12 cellular contexts compared by ENCODE assay signal in the genomic region with DNA sequence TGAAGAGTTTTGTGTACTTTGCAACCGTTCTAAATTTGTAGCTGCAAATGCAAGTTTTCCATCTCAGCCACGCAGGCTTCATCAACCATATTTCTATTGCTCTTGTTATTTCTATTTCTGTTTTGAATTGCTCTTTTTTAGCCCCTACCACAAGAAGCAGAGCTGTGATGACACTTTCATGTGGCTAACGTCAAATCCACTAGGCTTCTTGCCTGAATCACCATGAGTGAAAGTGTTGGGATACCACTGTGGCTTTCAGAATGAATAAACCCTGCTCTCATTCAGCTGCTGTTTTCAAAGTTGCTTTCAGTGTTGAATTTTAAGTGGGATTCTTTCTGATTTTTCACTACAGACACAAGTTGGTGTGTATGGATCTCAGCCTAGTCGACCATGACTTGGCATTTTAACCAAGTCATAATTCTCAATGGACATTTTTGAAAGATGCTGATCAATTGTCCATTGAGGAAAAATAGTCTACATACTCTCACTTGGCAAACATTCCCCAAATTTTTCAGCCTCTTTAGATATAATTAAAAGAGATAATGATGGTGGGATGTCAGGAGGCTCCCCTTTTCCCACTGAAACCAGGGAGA. TPM values are rescaled to one million over a fixed set of nuclear protein-coding genes. Genes with fewer than 3 reads are reported as not detected.
DNase-seq lines count a peak whose midpoint lies in the region; ATAC-seq lines count a peak whose summit lies in the region.
"Had no signal": no experiment of that assay in that cellular context is flagged by ENCODE, and none has a peak within 500 bp of the region (broad histone marks: within the 10 kb centered on the region; RNA-seq: fewer than 3 reads in every experiment).

No MANE protein-coding gene starts in this region.

- DNase-seq in activated naive CD4-positive, alpha-beta T cell treated with anti-CD3 and anti-CD28 coated beads for 36 hours = peak; percentile 60
- DNase-seq in activated naive CD4-positive, alpha-beta T cell (lab: John Stamatoyannopoulos, UW) = no peak
- DNase-seq in MV-4-11 (lab: John Stamatoyannopoulos, UW) (peak; percentile 41), mucosa of gallbladder (ENCODE audit: low spot score) (no peak), anterior cingulate cortex (lab: John Stamatoyannopoulos, UW) (no peak), NCI-H510A treated with DMSO at 0.1 percent for 48 hours (lab: John Stamatoyannopoulos, UW) (no peak)
- DNase-seq: BE2C, colonic mucosa, sigmoid colon had no signal

- peaks cover 29% of the 10 kb centered on the region for H3K27me3 Mint-ChIP-seq in activated naive CD4-positive, alpha-beta T cell treated with anti-CD3 and anti-CD28 coated beads for 36 hours (ENCODE audit: low read depth)
- peaks cover 30% of the 10 kb centered on the region for H3K27me3 Mint-ChIP-seq in stimulated activated memory B cell treated with anti-CD40 and anti-IgM and Interleukin-4, amounts not matched to agents 10 μg/mL and 1 μg/mL and 100 μg/mL, for 72 hours

- peaks cover 13% of the 10 kb centered on the region for H3K4me1 Mint-ChIP-seq in activated naive CD4-positive, alpha-beta T cell treated with anti-CD3 and anti-CD28 coated beads for 36 hours (ENCODE audit: low read depth)
- no peaks in the 10 kb centered on the region for H3K4me1 Mint-ChIP-seq in stimulated activated memory B cell treated with anti-CD40 and anti-IgM and Interleukin-4, amounts not matched to agents 10 μg/mL and 1 μg/mL and 100 μg/mL, for 72 hours

- no peaks in the 10 kb centered on the region for H3K36me3 Mint-ChIP-seq in activated naive CD4-positive, alpha-beta T cell treated with anti-CD3 and anti-CD28 coated beads for 36 hours (ENCODE audit: low read depth)
- H3K36me3 Mint-ChIP-seq in stimulated activated memory B cell treated with anti-CD40 and anti-IgM and Interleukin-4, amounts not matched to agents 10 μg/mL and 1 μg/mL and 100 μg/mL, for 72 hours = no peaks in the 10 kb centered on the region

- H3K27ac Mint-ChIP-seq in activated naive CD4-positive, alpha-beta T cell treated with anti-CD3 and anti-CD28 coated beads for 36 hours = no peak overlapping the region
- no peak overlapping the region for H3K27ac Mint-ChIP-seq in stimulated activated memory B cell treated with anti-CD40 and anti-IgM and Interleukin-4, amounts not matched to agents 10 μg/mL and 1 μg/mL and 100 μg/mL, for 72 hours

- CTCF ChIA-PET in activated naive CD4-positive, alpha-beta T cell treated with anti-CD3 and anti-CD28 coated beads for 36 hours (lab: Charles Lee) = interaction anchor here (0.6 to 1.5 kb wide), 3 partner anchors 27 to 295 kb away, joined by 3 to 4 read pairs (median 4); no protein-coding TSS in a partner anchor

- no peaks in the 10 kb centered on the region for H3K9me3 Mint-ChIP-seq in activated naive CD4-positive, alpha-beta T cell treated with anti-CD3 and anti-CD28 coated beads for 36 hours
- peaks cover 2% of the 10 kb centered on the region for H3K9me3 Mint-ChIP-seq in stimulated activated memory B cell treated with anti-CD40 and anti-IgM and Interleukin-4, amounts not matched to agents 10 μg/mL and 1 μg/mL and 100 μg/mL, for 72 hours

- intact Hi-C loops in activated naive CD4-positive, alpha-beta T cell treated with anti-CD3 and anti-CD28 coated beads for 36 hours (cut with micrococcal nuclease) = loop anchor here (1.0 to 2.0 kb wide), 8 partner anchors 17 to 404 kb away; no protein-coding TSS in a partner anchor

- H3K4me3 Mint-ChIP-seq in activated naive CD4-positive, alpha-beta T cell treated with anti-CD3 and anti-CD28 coated beads for 36 hours = no peak overlapping the region
- no peak overlapping the region for H3K4me3 Mint-ChIP-seq in stimulated activated memory B cell treated with anti-CD40 and anti-IgM and Interleukin-4, amounts not matched to agents 10 μg/mL and 1 μg/mL and 100 μg/mL, for 72 hours

- ATAC-seq in HG02623 (IDR thresholded peaks at IDR 0.05; ENCODE audit: unreplicated experiment) = peak; percentile 86
- peak; percentile 63 for ATAC-seq in stimulated activated memory B cell treated with anti-CD40 and anti-IgM and Interleukin-4, amounts not matched to agents 10 μg/mL and 1 μg/mL and 100 μg/mL, for 72 hours

RNA-seq across cellular contexts. Expression of a gene that starts 41.0 kb away (rescaled TPM):
- 10 to 100 TPM; 59.0 to 66.4 TPM for total RNA-seq in activated naive CD4-positive, alpha-beta T cell treated with anti-CD3 and anti-CD28 coated beads for 36 hours
- total RNA-seq in mucosa of gallbladder = 29.2 TPM
- total RNA-seq: H4 had no signal

Comparison
In these comparisons a context has a peak if more than half of its experiments do, and no peak if none do; other contexts are left out.
1. DNase-seq: peak in activated naive CD4-positive, alpha-beta T cell treated with anti-CD3 and anti-CD28 coated beads for 36 hours (single experiment) and MV-4-11 (single experiment); none in activated naive CD4-positive, alpha-beta T cell (0 of 4), mucosa of gallbladder (single experiment), anterior cingulate cortex (0 of 58) and NCI-H510A treated with DMSO at 0.1 percent for 48 hours (single experiment).